ENCODE assay signal across 16 cellular contexts in the genomic region with DNA sequence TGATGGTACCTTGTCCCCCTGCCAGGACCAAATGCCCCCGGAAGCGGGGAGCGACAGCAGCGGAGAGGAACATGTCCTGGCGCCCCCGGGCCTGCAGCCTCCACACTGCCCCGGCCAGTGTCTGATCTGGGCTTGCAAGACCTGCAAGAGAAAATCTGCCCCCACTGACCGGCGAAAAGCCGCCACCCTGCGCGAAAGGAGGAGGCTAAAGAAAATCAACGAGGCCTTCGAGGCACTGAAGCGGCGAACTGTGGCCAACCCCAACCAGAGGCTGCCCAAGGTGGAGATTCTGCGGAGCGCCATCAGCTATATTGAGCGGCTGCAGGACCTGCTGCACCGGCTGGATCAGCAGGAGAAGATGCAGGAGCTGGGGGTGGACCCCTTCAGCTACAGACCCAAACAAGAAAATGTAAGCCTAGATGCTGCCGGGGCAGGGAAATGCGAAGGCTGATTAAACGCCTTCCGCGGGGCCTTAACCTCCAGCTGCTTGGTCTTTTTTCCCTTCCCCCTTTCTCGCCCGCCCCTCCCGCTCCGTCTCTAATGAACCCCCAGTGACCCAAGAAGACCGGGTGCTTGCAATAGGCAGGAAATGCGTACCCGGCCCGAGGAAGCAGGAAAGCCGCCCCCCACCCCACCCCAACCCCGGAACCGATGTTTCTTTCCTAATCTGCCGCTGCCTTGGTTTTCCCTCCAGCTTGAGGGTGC. TPM values are rescaled to one million over a fixed set of nuclear protein-coding genes. Genes with fewer than 3 reads are reported as not detected.
DNase-seq lines count a peak whose midpoint lies in the region; ATAC-seq and TF ChIP-seq lines count a peak whose summit lies in the region.
"Had no signal": no experiment of that assay in that cellular context is flagged by ENCODE, and none has a peak within 500 bp of the region (broad histone marks: within the 10 kb centered on the region; RNA-seq: fewer than 3 reads in every experiment).

No MANE protein-coding gene starts in this region.

- H3K27me3 Mint-ChIP-seq in neural crest cell (ENCODE audit: low read depth): peaks cover 69% of the 10 kb centered on the region

- no peak for TF ChIP-seq POLR2A in right lobe of liver (IDR thresholded peaks at IDR 0.05)

- 46% methylated on average over 37 of the region's 37 CpGs for WGBS in liver
- 19% methylated on average over 17 of the region's 37 CpGs for WGBS in right lobe of liver (ENCODE audit: insufficient coverage, low coverage, low lambda C conversion rate, missing lambda C conversion rate)

- no peaks in the 10 kb centered on the region for H3K36me3 ChIP-seq in liver (ENCODE audit: control insufficient read depth in 4 of 4, insufficient read depth in 3 of 4, low read depth in 1 of 4, low read length in 3 of 4)
- no peaks in the 10 kb centered on the region for H3K36me3 ChIP-seq in right lobe of liver
- H3K36me3 ChIP-seq: MG63, upper lobe of left lung had no signal

- H3K36me3 Mint-ChIP-seq in neural crest cell (ENCODE audit: low read depth): peaks cover 3% of the 10 kb centered on the region
- H3K36me3 Mint-ChIP-seq: activated naive CD4-positive, alpha-beta T cell treated with anti-CD3 and anti-CD28 coated beads, Interleukin-2, amount 10 ng/mL, durations not matched to agents 7 days and 5 days had no signal

- H3K4me1 ChIP-seq in liver (ENCODE audit: control insufficient read depth in 4 of 4, insufficient read depth in 4 of 4, low read length in 3 of 4): peaks cover 0 to 9% (median 6%) of the 10 kb centered on the region in 4 donors
- H3K4me1 ChIP-seq in right lobe of liver: peaks cover 0 to 14% (median 6%) of the 10 kb centered on the region in 4 donors

- intact Hi-C loops in right lobe of liver (cut with DNase I): no loop called here

- H3K4me3 ChIP-seq in liver (ENCODE audit: low read depth in 1 of 3, low read length in 3 of 3): peak overlapping the region; percentile 24 to 44 (median 41)
- peak overlapping the region in 1 of 3 donors; percentile 39 for H3K4me3 ChIP-seq in right lobe of liver
- peak overlapping the region; percentile 31 for H3K4me3 ChIP-seq in fibroblast of pulmonary artery (replicated peaks; ENCODE audit: low read depth, low read length)
- H3K4me3 ChIP-seq: MG63, upper lobe of left lung had no signal

- H3K9me3 ChIP-seq in liver (ENCODE audit: control insufficient read depth in 4 of 4, low read length in 3 of 4) (no peaks in the 10 kb centered on the region), right lobe of liver (no peaks in the 10 kb centered on the region)
- H3K9me3 ChIP-seq: MG63, upper lobe of left lung had no signal

- DNase-seq in right lobe of liver (no peak), fibroblast of pulmonary artery (ENCODE audit: low read depth) (no peak), neural crest cell (ENCODE audit: low read depth, low spot score) (no peak)
- DNase-seq in activated CD8-positive, alpha-beta memory T cell treated with anti-CD3 and anti-CD28 coated beads, Interleukin-2, amount 50 U/mL, for 48 hours: no peak
- DNase-seq: activated naive CD4-positive, alpha-beta T cell treated with anti-CD3 and anti-CD28 coated beads, Interleukin-2, amount 10 ng/mL, durations not matched to agents 7 days and 5 days; GOT3; MG63; NCI-H2107 had no signal

- H3K4me1 Mint-ChIP-seq in neural crest cell: peaks cover 13% of the 10 kb centered on the region
- H3K4me1 Mint-ChIP-seq: activated naive CD4-positive, alpha-beta T cell treated with anti-CD3 and anti-CD28 coated beads, Interleukin-2, amount 10 ng/mL, durations not matched to agents 7 days and 5 days had no signal

- H3K9ac ChIP-seq in liver (ENCODE audit: low read depth in 1 of 2, low read length in 2 of 2): no peak overlapping the region

- H3K27ac ChIP-seq in liver (ENCODE audit: low read depth in 1 of 2, low read length in 2 of 2) (no peak overlapping the region), right lobe of liver (no peak overlapping the region)
- H3K27ac ChIP-seq: upper lobe of left lung had no signal

- no peaks in the 10 kb centered on the region for H3K9me3 Mint-ChIP-seq in neural crest cell
- H3K9me3 Mint-ChIP-seq: activated naive CD4-positive, alpha-beta T cell treated with anti-CD3 and anti-CD28 coated beads, Interleukin-2, amount 10 ng/mL, durations not matched to agents 7 days and 5 days had no signal

- H3K27ac Mint-ChIP-seq in neural crest cell (ENCODE audit: unreplicated experiment): no peak overlapping the region
- H3K27ac Mint-ChIP-seq: activated naive CD4-positive, alpha-beta T cell treated with anti-CD3 and anti-CD28 coated beads, Interleukin-2, amount 10 ng/mL, durations not matched to agents 7 days and 5 days had no signal

- TF ChIP-seq CTCF in liver (IDR thresholded peaks at IDR 0.05; ENCODE audit: low read depth, low read length, missing input control) (no peak), right lobe of liver (IDR thresholded peaks at IDR 0.05) (no peak), fibroblast of pulmonary artery (IDR thresholded peaks at IDR 0.05; ENCODE audit: low read length, missing control alignments) (no peak), neural crest cell (conservative IDR thresholded peaks at IDR 0.05) (no peak)

- ATAC-seq in right lobe of liver (no peak), HG02970 (IDR thresholded peaks at IDR 0.05; ENCODE audit: low FRiP score, unreplicated experiment) (no peak), HG03457 (IDR thresholded peaks at IDR 0.05; ENCODE audit: unreplicated experiment) (no peak), HG03097 (IDR thresholded peaks at IDR 0.05; ENCODE audit: low FRiP score, unreplicated experiment) (no peak)

- peak overlapping the region; percentile 88 for H3K4me3 Mint-ChIP-seq in neural crest cell
- H3K4me3 Mint-ChIP-seq: activated naive CD4-positive, alpha-beta T cell treated with anti-CD3 and anti-CD28 coated beads, Interleukin-2, amount 10 ng/mL, durations not matched to agents 7 days and 5 days had no signal

- no peak for TF ChIP-seq RAD21 in liver (IDR thresholded peaks at IDR 0.05)

- H3K27me3 ChIP-seq in liver (ENCODE audit: control insufficient read depth in 4 of 4, insufficient read depth in 4 of 4, low read length in 3 of 4): no peaks in the 10 kb centered on the region
- H3K27me3 ChIP-seq in right lobe of liver: no peaks in the 10 kb centered on the region
- H3K27me3 ChIP-seq: MG63 had no signal

TF ChIP-seq in liver, 16 proteins besides CTCF, POLR2A, EP300 and RAD21:
- TF ChIP-seq FOXA2 (IDR thresholded peaks at IDR 0.05) (no peak), HNF4A (conservative IDR thresholded peaks at IDR 0.05) (no peak), EGR1 (IDR thresholded peaks at IDR 0.05; ENCODE audit: low read depth in 2 of 2) (no peak)
- TF ChIP-seq, protein P1, sequence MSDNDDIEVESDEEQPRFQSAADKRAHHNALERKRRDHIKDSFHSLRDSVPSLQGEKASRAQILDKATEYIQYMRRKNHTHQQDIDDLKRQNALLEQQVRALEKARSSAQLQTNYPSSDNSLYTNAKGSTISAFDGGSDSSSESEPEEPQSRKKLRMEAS (IDR thresholded peaks at IDR 0.05): no peak
TF ChIP-seq in liver: peak in this region for 0.

RNA-seq across cellular contexts. Expression of a gene that starts 0.5 kb away (rescaled TPM):
- total RNA-seq in liver (not detected), right lobe of liver (1 to 10 TPM in 1 of 6 experiments, under 1 TPM in 1, not detected in 4; 0.18 to 2.2 TPM), neural crest cell (not detected in 2 replicates)
- under 1 TPM; 0.05 to 0.18 TPM for polyA plus RNA-seq in liver
- total RNA-seq: SK-MEL-5, upper lobe of left lung had no signal
- polyA plus RNA-seq: AG04450 had no signal

RNA-seq across cellular contexts. Expression of a gene that starts 8.7 kb away (rescaled TPM):
- total RNA-seq in liver (not detected), right lobe of liver (not detected), neural crest cell (not detected in 2 replicates)
- polyA plus RNA-seq in liver: not detected
- total RNA-seq: cerebellum, SK-MEL-5, upper lobe of left lung had no signal
- polyA plus RNA-seq: AG04450 had no signal
